In genomic region chr6:48123601-48124000, GRCh38 we compare ENCODE assay signal across 3 cellular contexts.
TF ChIP-seq lines count a peak whose summit lies in the region.

No MANE protein-coding gene starts in this region.

TF ChIP-seq in SK-N-SH, 30 proteins besides CTCF, POLR2A, EP300 and RAD21:
- TF ChIP-seq TCF12 (IDR thresholded peaks at IDR 0.05), result no peak
- TF ChIP-seq EZH2phosphoT487 (IDR thresholded peaks at IDR 0.05; ENCODE audit: borderline replicate concordance, low read depth), result no peak
- no peak for TF ChIP-seq ZBTB33 (IDR thresholded peaks at IDR 0.05; ENCODE audit: borderline replicate concordance, low read depth)
- no peak for TF ChIP-seq RXRA (IDR thresholded peaks at IDR 0.05; ENCODE audit: borderline replicate concordance, low read depth)
- TF ChIP-seq CHD2 (IDR thresholded peaks at IDR 0.05; ENCODE audit: low read length, partially characterized antibody), result no peak
- TF ChIP-seq MXI1 (IDR thresholded peaks at IDR 0.05; ENCODE audit: low read depth, low read length), result no peak

TF ChIP-seq in SK-N-SH treated with all-trans-retinoic acid at 6 μM for 48 hours, 23 proteins besides CTCF, POLR2A, EP300 and RAD21:
- TF ChIP-seq RARB (CRISPR knock-in tag; IDR thresholded peaks at IDR 0.05) (no peak), ESRRG (CRISPR knock-in tag; IDR thresholded peaks at IDR 0.05) (no peak), GLIS3 (CRISPR knock-in tag; IDR thresholded peaks at IDR 0.05) (no peak), CSDC2 (CRISPR knock-in tag; IDR thresholded peaks at IDR 0.05) (no peak), TCF4 (CRISPR knock-in tag; IDR thresholded peaks at IDR 0.05; ENCODE audit: borderline replicate concordance) (no peak), TOX (CRISPR knock-in tag; IDR thresholded peaks at IDR 0.05; ENCODE audit: borderline replicate concordance) (no peak), ARNTL (CRISPR knock-in tag; IDR thresholded peaks at IDR 0.05; ENCODE audit: borderline replicate concordance, low read depth) (no peak), OSR1 (CRISPR knock-in tag; IDR thresholded peaks at IDR 0.05) (no peak), ZC3H10 (CRISPR knock-in tag; IDR thresholded peaks at IDR 0.05) (no peak)
- TF ChIP-seq, protein P1, sequence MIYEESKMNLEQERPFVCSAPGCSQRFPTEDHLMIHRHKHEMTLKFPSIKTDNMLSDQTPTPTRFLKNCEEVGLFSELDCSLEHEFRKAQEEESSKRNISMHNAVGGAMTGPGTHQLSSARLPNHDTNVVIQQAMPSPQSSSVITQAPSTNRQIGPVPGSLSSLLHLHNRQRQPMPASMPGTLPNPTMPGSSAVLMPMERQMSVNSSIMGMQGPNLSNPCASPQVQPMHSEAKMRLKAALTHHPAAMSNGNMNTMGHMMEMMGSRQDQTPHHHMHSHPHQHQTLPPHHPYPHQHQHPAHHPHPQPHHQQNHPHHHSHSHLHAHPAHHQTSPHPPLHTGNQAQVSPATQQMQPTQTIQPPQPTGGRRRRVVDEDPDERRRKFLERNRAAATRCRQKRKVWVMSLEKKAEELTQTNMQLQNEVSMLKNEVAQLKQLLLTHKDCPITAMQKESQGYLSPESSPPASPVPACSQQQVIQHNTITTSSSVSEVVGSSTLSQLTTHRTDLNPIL (CRISPR knock-in tag; IDR thresholded peaks at IDR 0.05; ENCODE audit: low read depth), result no peak

TF ChIP-seq in HepG2, 621 proteins besides CTCF, POLR2A, EP300 and RAD21:
- TF ChIP-seq U2AF1 (optimal IDR thresholded peaks at IDR 0.05; ENCODE audit: low read depth, low read length) (no peak), CC2D1A (CRISPR knock-in tag; IDR thresholded peaks at IDR 0.05) (no peak), ELK4 (CRISPR knock-in tag; IDR thresholded peaks at IDR 0.05; ENCODE audit: borderline replicate concordance) (no peak), HNRNPL (IDR thresholded peaks at IDR 0.05; ENCODE audit: low read depth, low read length) (no peak), MAFK (conservative IDR thresholded peaks at IDR 0.05 in 1 of 2, IDR thresholded peaks at IDR 0.05 in 1 of 2; ENCODE audit: low read length in 2 of 2) (no peak), ZNF629 (CRISPR knock-in tag; conservative IDR thresholded peaks at IDR 0.05) (no peak), ZNF777 (CRISPR knock-in tag; IDR thresholded peaks at IDR 0.05) (no peak), ZNF34 (CRISPR knock-in tag; IDR thresholded peaks at IDR 0.05; ENCODE audit: borderline replicate concordance) (no peak), ZNF816 (CRISPR knock-in tag; IDR thresholded peaks at IDR 0.05; ENCODE audit: borderline replicate concordance) (no peak), DNMT3B (CRISPR knock-in tag; conservative IDR thresholded peaks at IDR 0.05) (no peak), ZNF619 (CRISPR knock-in tag; IDR thresholded peaks at IDR 0.05) (no peak)
- TF ChIP-seq, protein P2, sequence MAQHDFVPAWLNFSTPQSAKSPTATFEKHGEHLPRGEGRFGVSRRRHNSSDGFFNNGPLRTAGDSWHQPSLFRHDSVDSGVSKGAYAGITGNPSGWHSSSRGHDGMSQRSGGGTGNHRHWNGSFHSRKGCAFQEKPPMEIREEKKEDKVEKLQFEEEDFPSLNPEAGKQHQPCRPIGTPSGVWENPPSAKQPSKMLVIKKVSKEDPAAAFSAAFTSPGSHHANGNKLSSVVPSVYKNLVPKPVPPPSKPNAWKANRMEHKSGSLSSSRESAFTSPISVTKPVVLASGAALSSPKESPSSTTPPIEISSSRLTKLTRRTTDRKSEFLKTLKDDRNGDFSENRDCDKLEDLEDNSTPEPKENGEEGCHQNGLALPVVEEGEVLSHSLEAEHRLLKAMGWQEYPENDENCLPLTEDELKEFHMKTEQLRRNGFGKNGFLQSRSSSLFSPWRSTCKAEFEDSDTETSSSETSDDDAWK (CRISPR knock-in tag; IDR thresholded peaks at IDR 0.05), result no peak
